Comparison of ENCODE assay signal across 1 cellular context in genomic region chr13:94595006-94595942, GRCh38.
TF ChIP-seq lines count a peak whose summit lies in the region.

No MANE protein-coding gene starts in this region.

TF ChIP-seq in H1, 55 proteins besides CTCF, POLR2A, EP300 and RAD21:
- TF ChIP-seq TAF7 (optimal IDR thresholded peaks at IDR 0.05; ENCODE audit: borderline replicate concordance, low read depth, low read length) (no peak), CHD2 (IDR thresholded peaks at IDR 0.05; ENCODE audit: low read length) (no peak), CBX5 (IDR thresholded peaks at IDR 0.05; ENCODE audit: low read depth, low read length) (no peak), PHF8 (conservative IDR thresholded peaks at IDR 0.05; ENCODE audit: low read depth, low read length) (no peak), CHD7 (IDR thresholded peaks at IDR 0.05; ENCODE audit: insufficient replicate concordance, low read length) (no peak), TCF12 (IDR thresholded peaks at IDR 0.05; ENCODE audit: low read depth, low read length) (no peak), GTF2F1 (IDR thresholded peaks at IDR 0.05; ENCODE audit: borderline replicate concordance, low read depth, low read length) (no peak), KDM1A (IDR thresholded peaks at IDR 0.05; ENCODE audit: borderline replicate concordance, low read length) (no peak), SIRT6 (IDR thresholded peaks at IDR 0.05; ENCODE audit: low read length) (no peak), NRF1 (IDR thresholded peaks at IDR 0.05; ENCODE audit: low read depth, low read length) (no peak), YY1 (IDR thresholded peaks at IDR 0.05; ENCODE audit: low read depth, low read length) (no peak), FOSL1 (IDR thresholded peaks at IDR 0.05; ENCODE audit: insufficient read depth, low read depth, low read length) (no peak)
- TF ChIP-seq, protein P1, sequence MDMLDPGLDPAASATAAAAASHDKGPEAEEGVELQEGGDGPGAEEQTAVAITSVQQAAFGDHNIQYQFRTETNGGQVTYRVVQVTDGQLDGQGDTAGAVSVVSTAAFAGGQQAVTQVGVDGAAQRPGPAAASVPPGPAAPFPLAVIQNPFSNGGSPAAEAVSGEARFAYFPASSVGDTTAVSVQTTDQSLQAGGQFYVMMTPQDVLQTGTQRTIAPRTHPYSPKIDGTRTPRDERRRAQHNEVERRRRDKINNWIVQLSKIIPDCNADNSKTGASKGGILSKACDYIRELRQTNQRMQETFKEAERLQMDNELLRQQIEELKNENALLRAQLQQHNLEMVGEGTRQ (IDR thresholded peaks at IDR 0.05; ENCODE audit: low read length), result no peak
